In genomic region chr16:13915033-13915635, GRCh38 we compare ENCODE assay signal across 1 cellular context.
TF ChIP-seq lines count a peak whose summit lies in the region.

No MANE protein-coding gene starts in this region.

TF ChIP-seq in HepG2, 621 proteins besides CTCF, POLR2A, EP300 and RAD21 (continues in another document):
- TF ChIP-seq HOXD1 (CRISPR knock-in tag; IDR thresholded peaks at IDR 0.05) (peak; percentile 65; the same call in 1 of the 2 replicates), MTA1 (CRISPR knock-in tag; IDR thresholded peaks at IDR 0.05; ENCODE audit: borderline replicate concordance) (peak; percentile 67; the same call in 1 of the 2 replicates), ZNF589 (CRISPR knock-in tag; conservative IDR thresholded peaks at IDR 0.05) (no peak), ZFP91 (CRISPR knock-in tag; IDR thresholded peaks at IDR 0.05; ENCODE audit: borderline replicate concordance) (0 out of 2 replicates have a peak, but pooled peaks have one; percentile 25), ZNF580 (CRISPR knock-in tag; IDR thresholded peaks at IDR 0.05; ENCODE audit: borderline replicate concordance, low read depth) (no peak), HNF4G (IDR thresholded peaks at IDR 0.05; ENCODE audit: borderline replicate concordance, low read depth, low read length) (no peak), HNF4G (CRISPR knock-in tag; IDR thresholded peaks at IDR 0.05; ENCODE audit: borderline replicate concordance, low read depth) (peak; percentile 6; the same call in 1 of the 2 replicates), KIAA2018 (CRISPR knock-in tag; IDR thresholded peaks at IDR 0.05; ENCODE audit: borderline replicate concordance) (0 out of 2 replicates have a peak, but pooled peaks have one; percentile 61), LCORL (IDR thresholded peaks at IDR 0.05) (no peak), LCORL (CRISPR knock-in tag; IDR thresholded peaks at IDR 0.05) (peak; percentile 82), MYC (CRISPR knock-in tag; IDR thresholded peaks at IDR 0.05; ENCODE audit: borderline replicate concordance) (peak; percentile 54; the same call in 1 of the 2 replicates), TRAFD1 (CRISPR knock-in tag; IDR thresholded peaks at IDR 0.05; ENCODE audit: borderline replicate concordance) (peak; percentile 78; the same call in 1 of the 2 replicates), ZBTB37 (CRISPR knock-in tag; IDR thresholded peaks at IDR 0.05) (peak; percentile 86; the same call in 1 of the 2 replicates), CSRNP1 (CRISPR knock-in tag; IDR thresholded peaks at IDR 0.05) (peak; percentile 69; the same call in 1 of the 2 replicates), ZNF772 (CRISPR knock-in tag; IDR thresholded peaks at IDR 0.05) (peak; percentile 76; the same call in 1 of the 2 replicates), ETV5 (CRISPR knock-in tag; IDR thresholded peaks at IDR 0.05; ENCODE audit: borderline replicate concordance) (peak; percentile 26; the same call in 1 of the 2 replicates), ZNF784 (CRISPR knock-in tag; IDR thresholded peaks at IDR 0.05; ENCODE audit: borderline replicate concordance) (peak; percentile 91), TBL1XR1 (IDR thresholded peaks at IDR 0.05; ENCODE audit: borderline replicate concordance, low read length, partially characterized antibody) (no peak), SMAD9 (CRISPR knock-in tag; IDR thresholded peaks at IDR 0.05) (peak; percentile 85; the same call in 1 of the 2 replicates), ZNF574 (CRISPR knock-in tag; IDR thresholded peaks at IDR 0.05) (0 out of 2 replicates have a peak, but pooled peaks have one; percentile 21), ZNF124 (CRISPR knock-in tag; IDR thresholded peaks at IDR 0.05) (no peak), AHDC1 (CRISPR knock-in tag; IDR thresholded peaks at IDR 0.05; ENCODE audit: borderline replicate concordance) (peak; percentile 94), ESRRA (CRISPR knock-in tag; IDR thresholded peaks at IDR 0.05; ENCODE audit: low read depth) (0 out of 2 replicates have a peak, but pooled peaks have one; percentile 55), ZNF292 (CRISPR knock-in tag; IDR thresholded peaks at IDR 0.05; ENCODE audit: borderline replicate concordance, low read depth) (peak; percentile 85; the same call in 1 of the 2 replicates), MXI1 (IDR thresholded peaks at IDR 0.05; ENCODE audit: borderline replicate concordance, low read depth, low read length) (no peak; the same call in 2 of the 3 replicates), REL (CRISPR knock-in tag; conservative IDR thresholded peaks at IDR 0.05) (no peak)
